ENCODE assay signal across 10 cellular contexts in the genomic region with DNA sequence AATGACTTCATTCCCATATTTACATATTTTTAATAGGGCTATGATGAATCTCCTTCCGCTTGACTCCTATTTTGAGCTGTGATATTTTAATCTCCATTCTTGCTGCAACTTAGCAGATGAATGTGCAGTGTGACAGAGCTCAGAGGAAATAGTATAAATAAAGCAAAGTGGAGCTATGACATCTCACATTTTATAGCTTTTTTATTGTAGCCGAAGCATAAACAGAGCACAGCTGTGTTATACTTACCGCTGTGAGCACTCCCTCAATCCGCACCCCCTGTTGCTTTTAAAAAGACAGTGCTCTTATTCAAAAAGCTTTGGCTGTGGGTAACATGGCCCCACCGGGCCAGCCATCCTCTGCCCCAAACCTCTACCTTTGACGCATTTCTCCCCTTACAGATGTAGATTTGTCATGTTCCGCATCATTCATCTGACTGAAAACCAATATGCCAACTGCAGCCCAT.
DNase-seq lines count a peak whose midpoint lies in the region; TF ChIP-seq lines count a peak whose summit lies in the region.
"Had no signal": no experiment of that assay in that cellular context is flagged by ENCODE, and none has a peak within 500 bp of the region (broad histone marks: within the 10 kb centered on the region; RNA-seq: fewer than 3 reads in every experiment).

No MANE protein-coding gene starts in this region.

- H3K27me3 Mint-ChIP-seq in endothelial cell (ENCODE audit: unreplicated experiment) = peaks cover 2% of the 10 kb centered on the region

- H3K36me3 ChIP-seq in esophagus squamous epithelium = no peaks in the 10 kb centered on the region
- H3K36me3 ChIP-seq: prostate gland had no signal

- no peaks in the 10 kb centered on the region for H3K36me3 Mint-ChIP-seq in endothelial cell (ENCODE audit: low read depth, unreplicated experiment)

- no peaks in the 10 kb centered on the region for H3K9me3 Mint-ChIP-seq in endothelial cell (ENCODE audit: unreplicated experiment)

- H3K27ac ChIP-seq in substantia nigra (ENCODE audit: low read depth, low read length, poor library complexity, severe bottlenecking) (no peak overlapping the region), esophagus squamous epithelium (no peak overlapping the region)
- H3K27ac ChIP-seq: prostate gland, VCaP had no signal

- H3K9me3 ChIP-seq in esophagus squamous epithelium = no peaks in the 10 kb centered on the region
- H3K9me3 ChIP-seq: prostate gland had no signal

- no peak overlapping the region for H3K4me3 ChIP-seq in foreskin fibroblast (ENCODE audit: low read depth in 1 of 2, low read length in 2 of 2)
- no peak overlapping the region for H3K4me3 ChIP-seq in esophagus squamous epithelium
- H3K4me3 ChIP-seq: prostate gland had no signal

- intact Hi-C loops in esophagus squamous epithelium (cut with DNase I) = no loop called here

- H3K4me3 Mint-ChIP-seq in endothelial cell (ENCODE audit: unreplicated experiment) = no peak overlapping the region

- no peaks in the 10 kb centered on the region for H3K27me3 ChIP-seq in esophagus squamous epithelium

- WGBS in esophagus squamous epithelium, 2 donors = 49 to 67% methylated on average over 7 of the region's 7 CpGs

- TF ChIP-seq CTCF in foreskin fibroblast (IDR thresholded peaks at IDR 0.05; ENCODE audit: low read depth, low read length) (no peak), endothelial cell (IDR thresholded peaks at IDR 0.05; ENCODE audit: unreplicated experiment) (no peak), esophagus squamous epithelium (IDR thresholded peaks at IDR 0.05) (no peak)

- H3K4me1 Mint-ChIP-seq in endothelial cell (ENCODE audit: unreplicated experiment) = no peaks in the 10 kb centered on the region

- TF ChIP-seq POLR2A in esophagus squamous epithelium (IDR thresholded peaks at IDR 0.05) = no peak

- DNase-seq in EH (ENCODE audit: low read depth) = peak; percentile 88
- peak; percentile 81 for DNase-seq in H4 (ENCODE audit: low spot score)
- DNase-seq in LoVo (ENCODE audit: low spot score) = peak; percentile 27
- peak; percentile 1 to 22 for DNase-seq in foreskin fibroblast
- no peak for DNase-seq in substantia nigra (lab: John Stamatoyannopoulos, UW)
- no peak for DNase-seq in midbrain (lab: John Stamatoyannopoulos, UW)
- DNase-seq in endothelial cell (ENCODE audit: low spot score) = no peak
- DNase-seq in esophagus squamous epithelium (lab: John Stamatoyannopoulos, UW) = no peak

- H3K4me1 ChIP-seq in esophagus squamous epithelium = peaks cover 0 to 18% (median 3%) of the 10 kb centered on the region in 3 donors
- H3K4me1 ChIP-seq: prostate gland had no signal

- H3K27ac Mint-ChIP-seq in endothelial cell (ENCODE audit: unreplicated experiment) = no peak overlapping the region

Comparison
In these comparisons a context has a peak if more than half of its experiments do, and no peak if none do; other contexts are left out.
1. DNase-seq: peak in EH (single experiment), H4 (single experiment), LoVo (single experiment) and foreskin fibroblast (2 of 2); none in substantia nigra (0 of 49), midbrain (single experiment), endothelial cell (single experiment) and esophagus squamous epithelium (single experiment).